Comparison of ENCODE assay signal across 17 cellular contexts in genomic region chr15:48622227-48622626, GRCh38. TPM values are rescaled to one million over a fixed set of nuclear protein-coding genes. Genes with fewer than 3 reads are reported as not detected.
DNase-seq lines count a peak whose midpoint lies in the region; ATAC-seq and TF ChIP-seq lines count a peak whose summit lies in the region.
"Had no signal": no experiment of that assay in that cellular context is flagged by ENCODE, and none has a peak within 500 bp of the region (broad histone marks: within the 10 kb centered on the region; RNA-seq: fewer than 3 reads in every experiment).

No MANE protein-coding gene starts in this region.

- peaks cover 2% of the 10 kb centered on the region for H3K27me3 Mint-ChIP-seq in HFFc6 (ENCODE audit: insufficient read depth)
- H3K27me3 Mint-ChIP-seq: CD4-positive, alpha-beta T cell had no signal

- TF ChIP-seq POLR2A in esophagus muscularis mucosa (IDR thresholded peaks at IDR 0.05; ENCODE audit: low read depth) (no peak), thyroid gland (IDR thresholded peaks at IDR 0.05) (no peak)

- TF ChIP-seq CTCF in HFFc6 (IDR thresholded peaks at IDR 0.05) (no peak), esophagus muscularis mucosa (IDR thresholded peaks at IDR 0.05) (no peak), thyroid gland (IDR thresholded peaks at IDR 0.05) (no peak)

- H3K36me3 ChIP-seq in esophagus muscularis mucosa (no peaks in the 10 kb centered on the region), thyroid gland (no peaks in the 10 kb centered on the region)
- H3K36me3 ChIP-seq: BE2C, HAP-1 had no signal

- WGBS in esophagus muscularis mucosa, result 69% methylated on average over 2 of the region's 2 CpGs
- WGBS in right cardiac atrium, result 67% methylated on average over 2 of the region's 2 CpGs
- whole genome bisulfite sequencing in thyroid gland, 2 donors, result 84 to 90% methylated on average over 2 of the region's 2 CpGs

- ATAC-seq in right cardiac atrium, result peak; percentile 12 to 58
- no peak for ATAC-seq in GM19397 (IDR thresholded peaks at IDR 0.05; ENCODE audit: unreplicated experiment)
- ATAC-seq in HG03565 (IDR thresholded peaks at IDR 0.05; ENCODE audit: unreplicated experiment), result no peak
- ATAC-seq: K562 had no signal

- H3K36me3 Mint-ChIP-seq in HFFc6 (ENCODE audit: low read depth), result peaks cover 60% of the 10 kb centered on the region

- no peak overlapping the region for H3K4me3 Mint-ChIP-seq in HFFc6
- H3K4me3 Mint-ChIP-seq: CD4-positive, alpha-beta T cell had no signal

- H3K4me3 ChIP-seq in esophagus muscularis mucosa (no peak overlapping the region), right cardiac atrium (ENCODE audit: low read length) (no peak overlapping the region), thyroid gland (replicated peaks in 1 of 3) (no peak overlapping the region)
- H3K4me3 ChIP-seq: HAP-1, K562 had no signal

- H3K4me1 Mint-ChIP-seq in HFFc6 (ENCODE audit: low read depth), result peaks cover 92% of the 10 kb centered on the region

- intact Hi-C loops in esophagus muscularis mucosa (cut with DNase I), result no loop called here
- intact Hi-C loops in right cardiac atrium (cut with DNase I), result no loop called here
- intact Hi-C loops in thyroid gland (cut with DNase I), result no loop called here

- no peaks in the 10 kb centered on the region for H3K9me3 Mint-ChIP-seq in HFFc6
- H3K9me3 Mint-ChIP-seq: CD4-positive, alpha-beta T cell had no signal

- no peaks in the 10 kb centered on the region for H3K27me3 ChIP-seq in esophagus muscularis mucosa
- H3K27me3 ChIP-seq in right cardiac atrium (ENCODE audit: control insufficient read depth, insufficient read depth), result no peaks in the 10 kb centered on the region
- H3K27me3 ChIP-seq in thyroid gland, result no peaks in the 10 kb centered on the region
- H3K27me3 ChIP-seq: BE2C had no signal

- H3K4me1 ChIP-seq in esophagus muscularis mucosa (peaks cover 6 to 95% (median 84%) of the 10 kb centered on the region in 4 donors), right cardiac atrium (ENCODE audit: control insufficient read depth, insufficient read depth, low read length) (peaks cover 10% of the 10 kb centered on the region), thyroid gland (peaks cover 21 to 48% of the 10 kb centered on the region in 2 donors)

- no peak for TF ChIP-seq EP300 in esophagus muscularis mucosa (IDR thresholded peaks at IDR 0.05)

- H3K27ac Mint-ChIP-seq in HFFc6, result peak overlapping the region; percentile 83
- H3K27ac Mint-ChIP-seq: CD4-positive, alpha-beta T cell had no signal

- H3K27ac ChIP-seq in esophagus muscularis mucosa (replicated peaks in 1 of 4), result peak overlapping the region in 3 of 4 donors; percentile 17 to 30 (median 26)
- H3K27ac ChIP-seq in right cardiac atrium (ENCODE audit: low read length), result no peak overlapping the region
- no peak overlapping the region for H3K27ac ChIP-seq in thyroid gland

- DNase-seq in HFFc6 (no peak), esophagus muscularis mucosa (ENCODE audit: extremely low spot score) (no peak), right cardiac atrium (no peak), stromal cell of bone marrow (ENCODE audit: low read depth) (peak; percentile 45), thyroid gland (no peak)
- DNase-seq: BE2C; CD4-positive, alpha-beta T cell; NCI-H1417 treated with DMSO at 0.1 percent for 48 hours; NCI-H2029; NCI-H2171; NCI-H446; NCI-H69; SHP77 treated with DMSO at 0.1 percent for 48 hours had no signal

- no peaks in the 10 kb centered on the region for H3K9me3 ChIP-seq in esophagus muscularis mucosa
- H3K9me3 ChIP-seq in right cardiac atrium (ENCODE audit: control insufficient read depth, low read length), result no peaks in the 10 kb centered on the region
- H3K9me3 ChIP-seq in thyroid gland, result no peaks in the 10 kb centered on the region
- H3K9me3 ChIP-seq: BE2C, HAP-1 had no signal

RNA-seq across cellular contexts. Expression of gene FBN1, which starts 23.3 kb away (rescaled TPM):
- total RNA-seq in HFFc6 (2021; fragmentation: NEBNext Ultra II Directional; extraction: Animal tissue kit (Norgen Biotek cat#: 25700)), result 100 to 1,000 TPM; 584 to 754 (median 609) TPM
- total RNA-seq in esophagus muscularis mucosa, result 100 to 1,000 TPM; 159 to 253 (median 226) TPM
- 100 to 1,000 TPM in 1 of 4 donors, 10 to 100 TPM in 3; 31.3 to 101 (median 64.0) TPM for total RNA-seq in right cardiac atrium
- polyA plus RNA-seq in right cardiac atrium, result 17.9 TPM
- 100 to 1,000 TPM; 113 to 147 (median 120) TPM for total RNA-seq in thyroid gland

Comparison
In these comparisons a context has a peak if more than half of its experiments do, and no peak if none do; other contexts are left out.
1. H3K27ac ChIP-seq: peak in esophagus muscularis mucosa (3 of 4); none in right cardiac atrium (single experiment) and thyroid gland (0 of 3).
2. ATAC-seq: peak in right cardiac atrium (2 of 2); none in GM19397 (single experiment) and HG03565 (single experiment).